Comparison of ENCODE assay signal across 26 cellular contexts in genomic region chr2:71526131-71526530, GRCh38.
"Had no signal": no experiment of that assay in that cellular context is flagged by ENCODE, and none has a peak within 500 bp of the region (broad histone marks: within the 10 kb centered on the region; RNA-seq: fewer than 3 reads in every experiment).

No MANE protein-coding gene starts in this region.

- H3K4me2 ChIP-seq: smooth muscle cell had no signal

- H3K4me3 Mint-ChIP-seq: immature natural killer cell; memory B cell; mesothelial cell of epicardium; naive B cell; natural killer cell treated with Interleukin-12 subunit alpha and Interleukin-12 subunit beta and Interleukin-15 and Interleukin-18, amount 100 ng/mL, for 72 hours; neural crest cell; stimulated activated effector memory CD8-positive, alpha-beta T cell treated with anti-CD3 and anti-CD28 coated beads, Interleukin-12 subunit alpha, Interleukin-12 subunit beta, amount 100 ng/mL, for 72 hours had no signal

- ATAC-seq: left ventricle myocardium superior; mucosa of descending colon; natural killer cell treated with Interleukin-12 subunit alpha and Interleukin-12 subunit beta and Interleukin-15 and Interleukin-18, amount 100 ng/mL, for 72 hours; sciatic nerve; stimulated activated effector memory CD8-positive, alpha-beta T cell treated with anti-CD3 and anti-CD28 coated beads, Interleukin-12 subunit alpha, Interleukin-12 subunit beta, amount 100 ng/mL, for 72 hours had no signal

- H3K9ac ChIP-seq: parathyroid adenoma had no signal

- H3K4me1 ChIP-seq: parathyroid adenoma, prostate gland, right atrium auricular region, stomach, thyroid gland, vagina had no signal

- H2AFZ ChIP-seq: parathyroid adenoma had no signal

- DNase-seq: dermis blood vessel endothelial cell; effector memory CD4-positive, alpha-beta T cell; hypothalamus; immature natural killer cell; left ventricle myocardium superior; mucosa of descending colon; naive B cell; stimulated activated CD4-positive, alpha-beta T cell treated with anti-CD3 and anti-CD28 coated beads, Interleukin-2, amount 100 ng/mL, for 24 hours; stimulated activated CD4-positive, alpha-beta T cell treated with anti-CD3 and anti-CD28 coated beads, Interleukin-4, amount 100 ng/mL, for 24 hours; stimulated activated naive CD4-positive, alpha-beta T cell treated with Interleukin-2 at 50 U/mL for 16 hours; stomach; thyroid gland; trophoblast cell had no signal

- H3K27me3 ChIP-seq: right atrium auricular region, thyroid gland, vagina had no signal

- H3K9me3 Mint-ChIP-seq: immature natural killer cell; mesothelial cell of epicardium; natural killer cell treated with Interleukin-12 subunit alpha and Interleukin-12 subunit beta and Interleukin-15 and Interleukin-18, amount 100 ng/mL, for 72 hours; neural crest cell; stimulated activated effector memory CD8-positive, alpha-beta T cell treated with anti-CD3 and anti-CD28 coated beads, Interleukin-12 subunit alpha, Interleukin-12 subunit beta, amount 100 ng/mL, for 72 hours had no signal

- H3K4me3 ChIP-seq: coronary artery, lung, mucosa of descending colon, prostate gland, right atrium auricular region, smooth muscle cell, stomach, thyroid gland, vagina had no signal

- H3K36me3 ChIP-seq: prostate gland, thyroid gland, vagina had no signal

- H3K27ac ChIP-seq: coronary artery, parathyroid adenoma, prostate gland, right atrium auricular region, stomach, thyroid gland, vagina had no signal

- H3K4me1 Mint-ChIP-seq: immature natural killer cell; memory B cell; naive B cell; neural crest cell; stimulated activated effector memory CD8-positive, alpha-beta T cell treated with anti-CD3 and anti-CD28 coated beads, Interleukin-12 subunit alpha, Interleukin-12 subunit beta, amount 100 ng/mL, for 72 hours had no signal

- H3K9me3 ChIP-seq: mucosa of descending colon, prostate gland, right atrium auricular region, stomach, thyroid gland, vagina had no signal

- H3K27ac Mint-ChIP-seq: immature natural killer cell; memory B cell; mesothelial cell of epicardium; natural killer cell treated with Interleukin-12 subunit alpha and Interleukin-12 subunit beta and Interleukin-15 and Interleukin-18, amount 100 ng/mL, for 72 hours; stimulated activated effector memory CD8-positive, alpha-beta T cell treated with anti-CD3 and anti-CD28 coated beads, Interleukin-12 subunit alpha, Interleukin-12 subunit beta, amount 100 ng/mL, for 72 hours had no signal

- H3K36me3 Mint-ChIP-seq: immature natural killer cell; memory B cell; mesothelial cell of epicardium; naive B cell; natural killer cell treated with Interleukin-12 subunit alpha and Interleukin-12 subunit beta and Interleukin-15 and Interleukin-18, amount 100 ng/mL, for 72 hours; stimulated activated effector memory CD8-positive, alpha-beta T cell treated with anti-CD3 and anti-CD28 coated beads, Interleukin-12 subunit alpha, Interleukin-12 subunit beta, amount 100 ng/mL, for 72 hours had no signal

- H3K79me2 ChIP-seq: parathyroid adenoma had no signal
